Comparison of ENCODE assay signal across 16 cellular contexts in the genomic region with DNA sequence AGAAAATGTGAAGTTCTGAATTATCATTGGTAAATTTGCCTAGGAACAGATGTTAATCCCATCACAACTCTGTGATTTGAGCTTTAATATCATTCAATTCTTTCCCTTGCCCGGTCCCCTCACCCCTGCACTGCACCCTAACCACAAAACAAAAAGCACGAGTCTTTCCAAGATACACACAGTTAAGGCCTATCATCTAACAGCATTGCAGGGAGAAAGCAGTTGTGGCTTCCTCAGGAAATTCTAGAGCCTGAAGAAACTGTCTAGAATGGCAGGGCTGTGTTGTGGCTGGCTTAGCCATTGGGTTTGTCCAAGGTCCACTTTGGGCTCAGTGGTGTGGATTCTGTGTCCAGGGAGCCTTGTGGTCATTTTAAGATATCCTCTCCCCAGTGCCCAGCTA.
"Had no signal": no experiment of that assay in that cellular context is flagged by ENCODE, and none has a peak within 500 bp of the region (broad histone marks: within the 10 kb centered on the region; RNA-seq: fewer than 3 reads in every experiment).

No MANE protein-coding gene starts in this region.

- H3K4me1 ChIP-seq: testis had no signal

- ATAC-seq: activated CD4-positive, alpha-beta T cell treated with anti-CD3 and anti-CD28 coated beads for 36 hours; activated CD8-positive, alpha-beta T cell treated with anti-CD3 and anti-CD28 coated beads for 36 hours; activated naive CD8-positive, alpha-beta T cell treated with anti-CD3 and anti-CD28 coated beads, Interleukin-2, amount 50 U/mL, for 24 hours; left colon; natural killer cell treated with Interleukin-12 subunit alpha and Interleukin-12 subunit beta and Interleukin-15 and Interleukin-18, amount 100 ng/mL, for 72 hours had no signal

- H3K9me3 ChIP-seq: testis had no signal

- DNase-seq: activated CD4-positive, alpha-beta T cell treated with anti-CD3 and anti-CD28 coated beads for 36 hours; activated CD8-positive, alpha-beta memory T cell treated with anti-CD3 and anti-CD28 coated beads, Interleukin-2, amount 50 U/mL, for 4 hours; activated CD8-positive, alpha-beta T cell treated with anti-CD3 and anti-CD28 coated beads for 36 hours; activated naive CD4-positive, alpha-beta T cell treated with Interleukin-2 at 50 U/mL for 16 hours; activated naive CD8-positive, alpha-beta T cell treated with anti-CD3 and anti-CD28 coated beads, Interleukin-2, amount 50 U/mL, for 24 hours; effector memory CD4-positive, alpha-beta T cell; immature natural killer cell; left colon; stimulated activated CD4-positive, alpha-beta T cell treated with anti-CD3 and anti-CD28 coated beads, Interleukin-15, amount 100 ng/mL, for 24 hours; stimulated activated CD4-positive, alpha-beta T cell treated with anti-CD3 and anti-CD28 coated beads, Interleukin-4, amount 100 ng/mL, for 24 hours; SW 1271; T-helper 9 cell; testis; WERI-Rb-1 had no signal

- H3K36me3 ChIP-seq: WERI-Rb-1 had no signal

- H3K27ac ChIP-seq: epithelial cell of prostate, testis had no signal

- H3K4me3 ChIP-seq: testis had no signal

- H3K27me3 ChIP-seq: testis had no signal
